8 cellular contexts compared by ENCODE assay signal in the genomic region with DNA sequence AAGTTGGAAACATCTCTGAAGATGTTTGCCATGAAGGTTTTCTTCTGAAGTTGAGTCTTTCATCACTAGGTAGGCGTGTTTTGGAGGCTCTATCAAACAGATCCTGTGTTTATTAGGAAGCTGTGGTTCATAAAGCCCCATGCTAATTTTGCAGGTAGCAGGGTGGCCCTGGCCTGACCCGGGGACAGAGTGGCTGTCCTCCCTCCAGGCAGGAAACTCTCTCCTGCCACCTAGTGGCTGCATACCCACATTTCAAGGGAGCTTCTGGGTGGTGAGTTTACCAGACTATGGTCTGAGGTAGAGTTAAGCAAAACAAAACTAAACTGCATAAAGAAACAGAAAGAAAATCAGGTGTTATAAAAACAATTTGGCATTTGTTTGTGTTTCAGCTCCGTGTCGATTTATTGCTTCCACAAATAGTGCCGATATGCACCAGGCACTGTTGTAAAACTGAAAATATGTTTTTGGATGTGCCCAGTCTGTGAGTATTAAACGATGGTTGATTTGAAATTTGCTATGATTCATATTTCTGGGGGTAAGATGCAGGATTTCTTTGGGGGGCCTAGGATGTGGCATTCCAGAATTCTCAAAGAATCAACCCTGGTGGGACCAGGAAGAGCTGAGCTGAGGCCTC. TPM values are rescaled to one million over a fixed set of nuclear protein-coding genes. Genes with fewer than 3 reads are reported as not detected.
A peak's percentile ranks its signal among the peaks of the same experiment; 100 is the strongest.
DNase-seq lines count a peak whose midpoint lies in the region; ATAC-seq, FAIRE-seq and TF ChIP-seq lines count a peak whose summit lies in the region.

No MANE protein-coding gene starts in this region.

- H3K79me2 ChIP-seq in astrocyte (ENCODE audit: insufficient read depth, low read length), result no peaks in the 10 kb centered on the region
- no peaks in the 10 kb centered on the region for H3K79me2 ChIP-seq in keratinocyte (ENCODE audit: control insufficient read depth, insufficient read depth, low read length)

- H3K36me3 ChIP-seq in astrocyte (ENCODE audit: insufficient read depth, low read length) (no peaks in the 10 kb centered on the region), keratinocyte (ENCODE audit: control insufficient read depth in 2 of 2, extremely low read depth in 1 of 2, insufficient read depth in 2 of 2, low read length in 2 of 2) (no peaks in the 10 kb centered on the region)

- ATAC-seq in GM18870 (IDR thresholded peaks at IDR 0.05; ENCODE audit: unreplicated experiment) (peak; percentile 56), T-helper 17 cell (peak; percentile 95), HG03095 (IDR thresholded peaks at IDR 0.05; ENCODE audit: unreplicated experiment) (no peak)

- no peaks in the 10 kb centered on the region for H3K9me1 ChIP-seq in keratinocyte (ENCODE audit: control insufficient read depth, extremely low read depth, insufficient read depth, low read length)

- no peak overlapping the region for H3K4me3 ChIP-seq in AG04449 (ENCODE audit: low read depth, low read length)
- no peak overlapping the region for H3K4me3 ChIP-seq in astrocyte (ENCODE audit: insufficient read depth, low read depth, low read length)
- H3K4me3 ChIP-seq in keratinocyte (ENCODE audit: control insufficient read depth in 2 of 3, extremely low read depth in 1 of 3, insufficient read depth in 2 of 3, low read depth in 1 of 3, low read length in 3 of 3), result no peak overlapping the region

- H3K4me1 Mint-ChIP-seq in T-helper 17 cell (peaks cover 14% of the 10 kb centered on the region), astrocyte (ENCODE audit: low read depth, unreplicated experiment) (peaks cover 8% of the 10 kb centered on the region)

- dilution Hi-C loops in keratinocyte (cut with MboI; ENCODE audit: extremely low pct_ligation_motif_present, low sequenced_read_pairs), result no loop called here

- CTCF ChIA-PET in AG04449 (lab: Yijun Ruan, JAX), result interaction anchor here (0.7 to 3.8 kb wide), 21 partner anchors 10 to 300 kb away, joined by 3 to 60 read pairs (median 4); a partner anchor contains a TSS

- no peaks in the 10 kb centered on the region for H4K20me1 ChIP-seq in astrocyte (ENCODE audit: insufficient read depth, low read length)
- no peaks in the 10 kb centered on the region for H4K20me1 ChIP-seq in keratinocyte (ENCODE audit: control insufficient read depth, extremely low read depth, insufficient read depth, low read length)

- H3K9ac ChIP-seq in astrocyte (ENCODE audit: low read length), result no peak overlapping the region
- H3K9ac ChIP-seq in keratinocyte (ENCODE audit: control insufficient read depth, extremely low read depth, insufficient read depth, low read length), result no peak overlapping the region

- H3K4me3 Mint-ChIP-seq in T-helper 17 cell, result no peak overlapping the region
- no peak overlapping the region for H3K4me3 Mint-ChIP-seq in astrocyte (ENCODE audit: unreplicated experiment)

- DNase-seq in AG04449 (ENCODE audit: low read depth, low spot score) (no peak), HPDE6-E6E7 (ENCODE audit: extremely low spot score) (peak; percentile 71), T-helper 17 cell (peak; percentile 37 to 66 (median 43)), astrocyte (ENCODE audit: low read depth) (no peak), keratinocyte (ENCODE audit: low read depth, low spot score) (no peak)
- peak; percentile 60 to 73 (median 61) for DNase-seq in stimulated activated CD4-positive, alpha-beta T cell treated with anti-CD3 and anti-CD28 coated beads, TNF-alpha, amount 100 ng/mL, for 48 hours (ENCODE audit: low read depth in 3 of 3)

- peak; percentile 51 for TF ChIP-seq CTCF in AG04449 (IDR thresholded peaks at IDR 0.05; ENCODE audit: insufficient read depth, low read length, missing control alignments)
- peak; percentile 48 for TF ChIP-seq CTCF in astrocyte (IDR thresholded peaks at IDR 0.05; ENCODE audit: insufficient read depth, low read depth, low read length)
- peak; percentile 84 to 96 (median 84) for TF ChIP-seq CTCF in keratinocyte (optimal IDR thresholded peaks at IDR 0.05 in 1 of 3, IDR thresholded peaks at IDR 0.05 in 1 of 3, conservative IDR thresholded peaks at IDR 0.05 in 1 of 3; ENCODE audit: extremely low read depth in 1 of 3, insufficient read depth in 2 of 3, low read length in 3 of 3)

- peaks cover 6% of the 10 kb centered on the region for H3K27me3 Mint-ChIP-seq in T-helper 17 cell
- peaks cover 12% of the 10 kb centered on the region for H3K27me3 Mint-ChIP-seq in astrocyte (ENCODE audit: low read depth, unreplicated experiment)

- H3K36me3 Mint-ChIP-seq in T-helper 17 cell (ENCODE audit: low read depth), result no peaks in the 10 kb centered on the region
- H3K36me3 Mint-ChIP-seq in astrocyte (ENCODE audit: low read depth, unreplicated experiment), result no peaks in the 10 kb centered on the region

- H3K27ac ChIP-seq in astrocyte (ENCODE audit: low read depth, low read length), result no peak overlapping the region
- peak overlapping the region; percentile 29 for H3K27ac ChIP-seq in keratinocyte (ENCODE audit: control insufficient read depth, insufficient read depth, low read length)

- H3K27ac Mint-ChIP-seq in T-helper 17 cell, result peak overlapping the region; percentile 14
- H3K27ac Mint-ChIP-seq in astrocyte (ENCODE audit: unreplicated experiment), result no peak overlapping the region

- H2AFZ ChIP-seq in astrocyte (ENCODE audit: low read depth, low read length), result no peak overlapping the region
- H2AFZ ChIP-seq in keratinocyte (ENCODE audit: control insufficient read depth, low read length), result no peak overlapping the region

- H3K4me2 ChIP-seq in astrocyte (ENCODE audit: low read length) (no peak overlapping the region), keratinocyte (ENCODE audit: control insufficient read depth, extremely low read depth, insufficient read depth, low read depth, low read length) (peak overlapping the region; percentile 22)

- no peak for FAIRE-seq in astrocyte (lab: Jason Lieb, UNC)
- peak; percentile 86 for FAIRE-seq in keratinocyte (lab: Jason Lieb, UNC)

- H3K4me1 ChIP-seq in astrocyte (ENCODE audit: insufficient read depth, low read length), result peaks cover 19% of the 10 kb centered on the region
- H3K4me1 ChIP-seq in keratinocyte (ENCODE audit: control insufficient read depth, extremely low read depth, insufficient read depth, low read length), result peaks cover 43% of the 10 kb centered on the region

- H3K9me3 Mint-ChIP-seq in astrocyte (ENCODE audit: unreplicated experiment), result no peaks in the 10 kb centered on the region

- H3K9me3 ChIP-seq in T-helper 17 cell (ENCODE audit: control insufficient read depth, low read length, poor library complexity, severe bottlenecking) (no peaks in the 10 kb centered on the region), astrocyte (ENCODE audit: insufficient read depth, low read depth, low read length) (no peaks in the 10 kb centered on the region), keratinocyte (ENCODE audit: control insufficient read depth, low read depth, low read length) (no peaks in the 10 kb centered on the region)

- POLR2A ChIA-PET in AG04449 (lab: Yijun Ruan, JAX), result no interaction called here

- H3K27me3 ChIP-seq in astrocyte (ENCODE audit: insufficient read depth, low read length) (no peaks in the 10 kb centered on the region), keratinocyte (ENCODE audit: control insufficient read depth, extremely low read depth, insufficient read depth, low read length) (no peaks in the 10 kb centered on the region)

RNA-seq across cellular contexts. Expression of a gene that starts 26.0 kb away (rescaled TPM):
- total RNA-seq in T-helper 17 cell (not detected), astrocyte (not detected in 2 replicates)
- 0.33 to 0.73 TPM (median 0.63 TPM) in 3 replicates for polyA plus RNA-seq in keratinocyte
- 3.9 TPM for polyA plus RNA-seq in keratinocyte (2011; ENCODE audit: low read depth)
- polyA plus RNA-seq in keratinocyte (2011; cell fraction: cytosol; rRNA removed), result 0.44 and 0.51 TPM in 2 replicates
- polyA plus RNA-seq in keratinocyte (2011; cell fraction: nucleus; rRNA removed), result 0.36 and 0.82 TPM in 2 replicates
- polyA plus RNA-seq in keratinocyte (2012; ENCODE audit: low replicate concordance), result 0.63 and 12.8 TPM in 2 replicates
- polyA minus RNA-seq in keratinocyte, result 0.32 TPM in 1 of 3 replicates, not detected in the others
- polyA minus RNA-seq in keratinocyte (2011; cell fraction: cytosol; rRNA and poly(A)+ RNA removed), result not detected
- not detected in 2 replicates for polyA minus RNA-seq in keratinocyte (2011; cell fraction: nucleus; rRNA and poly(A)+ RNA removed)

RNA-seq across cellular contexts. Expression of a gene that starts 48.4 kb away (rescaled TPM):
- total RNA-seq in T-helper 17 cell (10 to 100 TPM; 30.8 to 61.2 TPM), astrocyte (not detected in 2 replicates)
- 221 to 291 TPM (median 232 TPM) in 3 replicates for polyA plus RNA-seq in keratinocyte
- 13.0 TPM for polyA plus RNA-seq in keratinocyte (2011; ENCODE audit: low read depth)
- 233 and 264 TPM in 2 replicates for polyA plus RNA-seq in keratinocyte (2011; cell fraction: cytosol; rRNA removed)
- 352 and 413 TPM in 2 replicates for polyA plus RNA-seq in keratinocyte (2011; cell fraction: nucleus; rRNA removed)
- 20.2 and 162 TPM in 2 replicates for polyA plus RNA-seq in keratinocyte (2012; ENCODE audit: low replicate concordance)
- polyA minus RNA-seq in keratinocyte, result 304 to 333 TPM (median 331 TPM) in 3 replicates
- 193 TPM for polyA minus RNA-seq in keratinocyte (2011; cell fraction: cytosol; rRNA and poly(A)+ RNA removed)
- 183 and 312 TPM in 2 replicates for polyA minus RNA-seq in keratinocyte (2011; cell fraction: nucleus; rRNA and poly(A)+ RNA removed)

Comparison
In these comparisons a context has a peak if more than half of its experiments do, and no peak if none do; other contexts are left out.
1. DNase-seq: peak in HPDE6-E6E7 (single experiment), T-helper 17 cell (3 of 3) and stimulated activated CD4-positive, alpha-beta T cell treated with anti-CD3 and anti-CD28 coated beads, TNF-alpha, amount 100 ng/mL, for 48 hours (3 of 3); none in AG04449 (single experiment), astrocyte (single experiment) and keratinocyte (single experiment).
2. RNA of a gene that starts 48.4 kb away (total RNA-seq): 30.8 to 61.2 TPM in T-helper 17 cell; not detected in astrocyte; every median in the first group is over 10 times any median in the second.
3. Peak in every context shown above with its lines, with median percentiles within 50 percentile points of each other: CTCF ChIP-seq.